Comparison of ENCODE assay signal across 17 cellular contexts in genomic region chr11:69876013-69876412, GRCh38. TPM values are rescaled to one million over a fixed set of nuclear protein-coding genes. Genes with fewer than 3 reads are reported as not detected.
"Had no signal": no experiment of that assay in that cellular context is flagged by ENCODE, and none has a peak within 500 bp of the region (broad histone marks: within the 10 kb centered on the region; RNA-seq: fewer than 3 reads in every experiment).

No MANE protein-coding gene starts in this region.

- H3K4me3 ChIP-seq: ascending aorta, breast epithelium, gastrocnemius medialis, heart left ventricle, left lung, right lobe of liver, SJCRH30, thyroid gland had no signal

- ATAC-seq: activated T-cell treated with anti-CD3 and anti-CD28 coated beads, Interleukin-2, amount 50 U/mL, for 72 hours; gastrocnemius medialis; heart left ventricle; left lung; naive thymus-derived CD8-positive, alpha-beta T cell; right lobe of liver had no signal

- H3K36me3 ChIP-seq: ascending aorta, breast epithelium, gastrocnemius medialis, heart left ventricle, left lung, right lobe of liver, SJCRH30, thyroid gland had no signal

- H3K27me3 ChIP-seq: ascending aorta, breast epithelium, right lobe of liver, SJCRH30, thyroid gland had no signal

- DNase-seq: activated CD4-positive, alpha-beta T cell treated with anti-CD3 and anti-CD28 coated beads for 1 hour; activated CD4-positive, alpha-beta T cell treated with anti-CD3 and anti-CD28 coated beads, Interleukin-2, amount 50 U/mL, for 48 hours; activated naive CD4-positive, alpha-beta T cell; activated T-cell treated with anti-CD3 and anti-CD28 coated beads, Interleukin-2, amount 50 U/mL, for 72 hours; dermis blood vessel endothelial cell; gastrocnemius medialis; SJCRH30; stimulated activated CD4-positive, alpha-beta T cell treated with anti-CD3 and anti-CD28 coated beads, Interleukin-1b, Interleukin-23, amount 100 ng/mL, for 48 hours; thyroid gland had no signal

RNA-seq across cellular contexts. Expression of gene FGF3, which starts 56.8 kb away (rescaled TPM):
- total RNA-seq: activated T-cell treated with anti-CD3 and anti-CD28 coated beads, Interleukin-2, amount 50 U/mL, for 72 hours; ascending aorta; breast epithelium; dermis blood vessel endothelial cell; gastrocnemius medialis; heart left ventricle; left lung; mucosa of gallbladder; naive thymus-derived CD8-positive, alpha-beta T cell; progenitor cell of endocrine pancreas; right lobe of liver; SJCRH30; thyroid gland had no signal
